ENCODE assay signal across 28 cellular contexts in the genomic region with DNA sequence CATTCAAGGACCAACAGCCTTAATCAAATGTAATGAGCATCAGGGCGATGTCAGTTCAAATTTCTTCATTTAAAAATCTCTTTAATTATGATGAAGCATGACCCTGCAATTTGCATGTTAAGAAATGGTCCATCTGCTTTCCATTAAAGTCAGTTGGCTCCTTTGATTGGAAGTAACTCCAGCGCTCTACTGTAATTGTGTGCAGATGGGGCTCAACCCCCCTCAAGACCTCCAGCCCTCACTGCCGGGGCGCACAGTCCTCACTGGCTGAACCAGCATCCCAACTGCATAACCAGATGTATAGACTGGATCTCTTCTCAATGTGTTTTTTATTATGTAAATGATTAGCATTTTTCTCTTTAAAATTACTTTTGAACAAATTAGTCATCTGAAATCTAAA.
"Had no signal": no experiment of that assay in that cellular context is flagged by ENCODE, and none has a peak within 500 bp of the region (broad histone marks: within the 10 kb centered on the region; RNA-seq: fewer than 3 reads in every experiment).

No MANE protein-coding gene starts in this region.

- H3K4me3 Mint-ChIP-seq: activated CD4-positive, alpha-beta memory T cell treated with anti-CD3 and anti-CD28 coated beads for 36 hours; activated CD4-positive, alpha-beta T cell treated with anti-CD3 and anti-CD28 coated beads for 36 hours; activated CD4-positive, alpha-beta T cell treated with anti-CD3 and anti-CD28 coated beads, Interleukin-2, amount 10 ng/mL, durations not matched to agents 24 days and 14 days; activated CD8-positive, alpha-beta memory T cell treated with anti-CD3 and anti-CD28 coated beads, Interleukin-2, amount 10 ng/mL, durations not matched to agents 7 days and 5 days; activated CD8-positive, alpha-beta T cell treated with anti-CD3 and anti-CD28 coated beads, Interleukin-2, amount 10 ng/mL, durations not matched to agents 7 days and 5 days; activated naive CD4-positive, alpha-beta T cell treated with anti-CD3 and anti-CD28 coated beads for 36 hours; activated naive CD4-positive, alpha-beta T cell treated with anti-CD3 and anti-CD28 coated beads, Interleukin-2, amount 50 U/mL, for 24 hours; activated naive CD8-positive, alpha-beta T cell treated with anti-CD3 and anti-CD28 coated beads, Interleukin-2, amount 10 ng/mL, durations not matched to agents 7 days and 5 days; activated T-helper 1 cell treated with anti-CD3 and anti-CD28 coated beads, Interleukin-12 subunit alpha, Interleukin-12 subunit beta, Interleukin-2, Interleukin-4 antibody, amounts not matched to agents 30 ng/mL and 10 ng/mL and 1 ng/mL, durations not matched to agents 14 hours and 24 hours and 36 hours; brain had no signal

- H3K4me3 ChIP-seq: ascending aorta, breast epithelium, cardiac muscle cell, colonic mucosa, esophagus squamous epithelium had no signal

- H3K27ac ChIP-seq: ascending aorta, breast epithelium, cardiac muscle cell, colonic mucosa, epithelial cell of prostate, esophagus squamous epithelium had no signal

- H3K27me3 Mint-ChIP-seq: activated CD4-positive, alpha-beta memory T cell treated with anti-CD3 and anti-CD28 coated beads for 36 hours; activated CD4-positive, alpha-beta T cell treated with anti-CD3 and anti-CD28 coated beads for 36 hours; activated CD4-positive, alpha-beta T cell treated with anti-CD3 and anti-CD28 coated beads, Interleukin-2, amount 10 ng/mL, durations not matched to agents 24 days and 14 days; activated CD8-positive, alpha-beta memory T cell treated with anti-CD3 and anti-CD28 coated beads, Interleukin-2, amount 10 ng/mL, durations not matched to agents 7 days and 5 days; activated naive CD4-positive, alpha-beta T cell treated with anti-CD3 and anti-CD28 coated beads, Interleukin-2, amount 50 U/mL, for 24 hours; activated naive CD8-positive, alpha-beta T cell treated with anti-CD3 and anti-CD28 coated beads, Interleukin-2, amount 10 ng/mL, durations not matched to agents 7 days and 5 days had no signal

- H3K9me3 ChIP-seq: ascending aorta, breast epithelium, colonic mucosa, esophagus squamous epithelium had no signal

- DNase-seq: activated CD4-positive, alpha-beta memory T cell treated with anti-CD3 and anti-CD28 coated beads for 36 hours; activated CD4-positive, alpha-beta T cell treated with anti-CD3 and anti-CD28 coated beads for 36 hours; activated CD4-positive, alpha-beta T cell treated with anti-CD3 and anti-CD28 coated beads, Interleukin-2, amount 10 ng/mL, durations not matched to agents 24 days and 14 days; activated CD4-positive, CD25-positive, alpha-beta regulatory T cell; activated CD4-positive, CD25-positive, alpha-beta regulatory T cell treated with anti-CD3 and anti-CD28 coated beads, Interleukin-2, amount 50 U/mL, for 72 hours; activated CD8-positive, alpha-beta memory T cell treated with anti-CD3 and anti-CD28 coated beads, Interleukin-2, amount 10 ng/mL, durations not matched to agents 7 days and 5 days; activated CD8-positive, alpha-beta memory T cell treated with anti-CD3 and anti-CD28 coated beads, Interleukin-2, amount 50 U/mL, for 4 hours; activated CD8-positive, alpha-beta T cell treated with anti-CD3 and anti-CD28 coated beads, Interleukin-2, amount 10 ng/mL, durations not matched to agents 7 days and 5 days; activated effector memory CD4-positive, alpha-beta T cell treated with anti-CD3 and anti-CD28 coated beads, Interleukin-2, amount 50 U/mL, for 16 hours; activated naive CD4-positive, alpha-beta T cell treated with anti-CD3 and anti-CD28 coated beads for 36 hours; activated naive CD8-positive, alpha-beta T cell treated with anti-CD3 and anti-CD28 coated beads, Interleukin-2, amount 10 ng/mL, durations not matched to agents 7 days and 5 days; activated T-cell treated with anti-CD3 and anti-CD28 coated beads, Interleukin-2, amount 50 U/mL, for 1 hour; activated T-cell treated with anti-CD3 and anti-CD28 coated beads, Interleukin-2, amount 50 U/mL, for 48 hours; central memory CD4-positive, alpha-beta T cell; cerebellar nuclear complex; colonic mucosa; effector CD8-positive, alpha-beta T cell; esophagus squamous epithelium; head of caudate nucleus; T-helper 2 cell had no signal

- H3K36me3 ChIP-seq: ascending aorta, breast epithelium, colonic mucosa, esophagus squamous epithelium had no signal

- H3K36me3 Mint-ChIP-seq: activated CD4-positive, alpha-beta memory T cell treated with anti-CD3 and anti-CD28 coated beads for 36 hours; activated CD8-positive, alpha-beta memory T cell treated with anti-CD3 and anti-CD28 coated beads, Interleukin-2, amount 10 ng/mL, durations not matched to agents 7 days and 5 days; activated naive CD4-positive, alpha-beta T cell treated with anti-CD3 and anti-CD28 coated beads, Interleukin-2, amount 50 U/mL, for 24 hours; activated naive CD8-positive, alpha-beta T cell treated with anti-CD3 and anti-CD28 coated beads, Interleukin-2, amount 10 ng/mL, durations not matched to agents 7 days and 5 days; brain had no signal

- H3K27ac Mint-ChIP-seq: activated CD4-positive, alpha-beta memory T cell treated with anti-CD3 and anti-CD28 coated beads for 36 hours; activated CD4-positive, alpha-beta T cell treated with anti-CD3 and anti-CD28 coated beads for 36 hours; activated CD4-positive, alpha-beta T cell treated with anti-CD3 and anti-CD28 coated beads, Interleukin-2, amount 10 ng/mL, durations not matched to agents 24 days and 14 days; activated CD8-positive, alpha-beta memory T cell treated with anti-CD3 and anti-CD28 coated beads, Interleukin-2, amount 10 ng/mL, durations not matched to agents 7 days and 5 days; activated CD8-positive, alpha-beta T cell treated with anti-CD3 and anti-CD28 coated beads, Interleukin-2, amount 10 ng/mL, durations not matched to agents 7 days and 5 days; activated naive CD4-positive, alpha-beta T cell treated with anti-CD3 and anti-CD28 coated beads for 36 hours; activated naive CD4-positive, alpha-beta T cell treated with anti-CD3 and anti-CD28 coated beads, Interleukin-2, amount 50 U/mL, for 24 hours; activated naive CD8-positive, alpha-beta T cell treated with anti-CD3 and anti-CD28 coated beads, Interleukin-2, amount 10 ng/mL, durations not matched to agents 7 days and 5 days; activated T-helper 1 cell treated with anti-CD3 and anti-CD28 coated beads, Interleukin-12 subunit alpha, Interleukin-12 subunit beta, Interleukin-2, Interleukin-4 antibody, amounts not matched to agents 30 ng/mL and 10 ng/mL and 1 ng/mL, durations not matched to agents 14 hours and 24 hours and 36 hours; activated T-helper 2 cell treated with anti-CD3 and anti-CD28 coated beads, Interferon-gamma antibody, Interleukin-2, Interleukin-4, amounts not matched to agents 10 μg/mL and 5 μg/mL and 100 μg/mL, durations not matched to agents 14 hours and 24 hours and 36 hours; brain had no signal

- H3K4me1 ChIP-seq: ascending aorta, breast epithelium, colonic mucosa, esophagus squamous epithelium had no signal

- ATAC-seq: activated CD4-positive, alpha-beta T cell treated with anti-CD3 and anti-CD28 coated beads for 36 hours; activated CD8-positive, alpha-beta memory T cell treated with anti-CD3 and anti-CD28 coated beads, Interleukin-2, amount 10 ng/mL, durations not matched to agents 7 days and 5 days; activated CD8-positive, alpha-beta T cell treated with anti-CD3 and anti-CD28 coated beads, Interleukin-2, amount 10 ng/mL, durations not matched to agents 7 days and 5 days had no signal

- H3K4me1 Mint-ChIP-seq: activated CD4-positive, alpha-beta T cell treated with anti-CD3 and anti-CD28 coated beads for 36 hours; activated CD4-positive, alpha-beta T cell treated with anti-CD3 and anti-CD28 coated beads, Interleukin-2, amount 10 ng/mL, durations not matched to agents 24 days and 14 days; activated CD8-positive, alpha-beta memory T cell treated with anti-CD3 and anti-CD28 coated beads, Interleukin-2, amount 10 ng/mL, durations not matched to agents 7 days and 5 days; activated naive CD4-positive, alpha-beta T cell treated with anti-CD3 and anti-CD28 coated beads, Interleukin-2, amount 50 U/mL, for 24 hours; activated naive CD8-positive, alpha-beta T cell treated with anti-CD3 and anti-CD28 coated beads, Interleukin-2, amount 10 ng/mL, durations not matched to agents 7 days and 5 days had no signal

- H3K27me3 ChIP-seq: ascending aorta, breast epithelium, cardiac muscle cell, colonic mucosa, esophagus squamous epithelium had no signal

- H3K9me3 Mint-ChIP-seq: activated CD4-positive, alpha-beta memory T cell treated with anti-CD3 and anti-CD28 coated beads for 36 hours; activated CD4-positive, alpha-beta T cell treated with anti-CD3 and anti-CD28 coated beads, Interleukin-2, amount 10 ng/mL, durations not matched to agents 24 days and 14 days; activated naive CD4-positive, alpha-beta T cell treated with anti-CD3 and anti-CD28 coated beads for 36 hours; activated naive CD4-positive, alpha-beta T cell treated with anti-CD3 and anti-CD28 coated beads, Interleukin-2, amount 50 U/mL, for 24 hours; activated naive CD8-positive, alpha-beta T cell treated with anti-CD3 and anti-CD28 coated beads, Interleukin-2, amount 10 ng/mL, durations not matched to agents 7 days and 5 days; activated T-helper 1 cell treated with anti-CD3 and anti-CD28 coated beads, Interleukin-12 subunit alpha, Interleukin-12 subunit beta, Interleukin-2, Interleukin-4 antibody, amounts not matched to agents 30 ng/mL and 10 ng/mL and 1 ng/mL, durations not matched to agents 14 hours and 24 hours and 36 hours; activated T-helper 2 cell treated with anti-CD3 and anti-CD28 coated beads, Interferon-gamma antibody, Interleukin-2, Interleukin-4, amounts not matched to agents 10 μg/mL and 5 μg/mL and 100 μg/mL, durations not matched to agents 14 hours and 24 hours and 36 hours; brain had no signal
